In the genomic region with DNA sequence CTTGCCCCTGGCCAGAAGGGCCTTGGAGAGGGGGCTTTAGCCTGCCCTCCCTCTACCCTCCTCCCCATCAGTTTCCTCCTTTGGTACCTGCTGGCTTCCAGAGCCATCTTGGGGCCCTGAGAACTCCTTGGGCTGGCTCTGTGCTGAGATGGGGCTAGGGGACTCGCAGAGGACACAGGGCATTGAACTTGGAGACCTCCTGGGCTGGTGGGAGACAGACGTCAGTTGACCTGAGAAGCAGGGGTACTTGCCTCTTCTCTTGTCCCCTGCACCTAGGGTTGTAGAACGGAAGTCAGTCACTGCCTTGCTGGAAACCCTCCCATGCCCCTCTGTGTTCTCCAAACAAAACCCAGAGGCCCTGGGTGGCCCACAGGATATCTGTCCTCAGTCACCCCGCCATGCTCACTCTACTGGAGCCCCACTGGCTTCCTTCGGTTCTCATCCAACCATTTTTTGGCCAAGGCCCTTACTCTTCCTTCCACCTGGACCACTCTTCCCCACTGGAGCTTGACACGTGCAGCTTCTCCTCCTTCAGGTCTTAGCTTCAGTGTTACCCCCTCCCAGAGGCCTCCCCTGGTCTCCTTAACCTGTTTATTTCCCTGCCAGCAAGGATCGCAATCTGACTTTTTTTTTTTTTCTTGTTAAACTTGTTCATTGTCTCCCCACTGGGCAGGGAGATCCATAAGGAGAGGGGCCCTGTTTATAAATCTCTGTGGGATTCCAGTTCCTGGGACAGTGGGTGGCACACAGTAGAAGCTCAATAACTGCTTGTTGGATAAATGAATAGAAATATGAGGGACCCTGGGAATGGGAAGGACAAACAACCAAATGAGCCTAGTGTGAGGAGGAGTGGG, we compare ENCODE assay signal across 8 cellular contexts. TPM values are rescaled to one million over a fixed set of nuclear protein-coding genes. Genes with fewer than 3 reads are reported as not detected.
DNase-seq lines count a peak whose midpoint lies in the region; ATAC-seq and TF ChIP-seq lines count a peak whose summit lies in the region.

No MANE protein-coding gene starts in this region.

- DNase-seq in SJCRH30 = peak in 1 of 2 experiments; percentile 22
- DNase-seq in effector memory CD8-positive, alpha-beta T cell = peak in 1 of 3 experiments; percentile 14
- DNase-seq in NCI-H524 (lab: John Stamatoyannopoulos, UW) = no peak
- no peak for DNase-seq in effector CD4-positive, alpha-beta T cell
- no peak for DNase-seq in NCI-H446 (lab: John Stamatoyannopoulos, UW)

- H3K27ac Mint-ChIP-seq in effector memory CD8-positive, alpha-beta T cell = peak overlapping the region; percentile 92 to 95

- H3K9me3 Mint-ChIP-seq in effector memory CD8-positive, alpha-beta T cell = no peaks in the 10 kb centered on the region

- no peak for TF ChIP-seq CTCF in neutrophil (IDR thresholded peaks at IDR 0.05)

- H3K4me3 ChIP-seq in SJCRH30 = peak overlapping the region; percentile 95
- H3K4me3 ChIP-seq in neutrophil (ENCODE audit: low read depth in 1 of 2, low read length in 1 of 2) = peak overlapping the region; percentile 88 to 99

- H3K4me1 ChIP-seq in SJCRH30 (0 out of 2 replicates have a peak, but pooled peaks cover 3% of the 10 kb centered on the region), neutrophil (ENCODE audit: control insufficient read depth in 1 of 2, insufficient read depth in 1 of 2, low read depth in 1 of 2, low read length in 1 of 2) (peaks cover 24 to 29% of the 10 kb centered on the region in 2 experiments)

- no peaks in the 10 kb centered on the region for H3K27me3 ChIP-seq in SJCRH30
- no peaks in the 10 kb centered on the region for H3K27me3 ChIP-seq in neutrophil

- H3K27me3 Mint-ChIP-seq in effector memory CD8-positive, alpha-beta T cell = no peaks in the 10 kb centered on the region

- H3K36me3 ChIP-seq in SJCRH30 (peaks cover 16% of the 10 kb centered on the region), neutrophil (peaks cover 32% of the 10 kb centered on the region)

- no peaks in the 10 kb centered on the region for H3K9me3 ChIP-seq in SJCRH30 (replicated peaks)
- H3K9me3 ChIP-seq in neutrophil = no peaks in the 10 kb centered on the region

- peaks cover 61% of the 10 kb centered on the region for H3K36me3 Mint-ChIP-seq in effector memory CD8-positive, alpha-beta T cell (ENCODE audit: insufficient read depth)

- peaks cover 28 to 54% of the 10 kb centered on the region in 2 donors for H3K4me1 Mint-ChIP-seq in effector memory CD8-positive, alpha-beta T cell (ENCODE audit: low read depth in 2 of 2)

- H3K27ac ChIP-seq in SJCRH30 (peak overlapping the region; percentile 95), neutrophil (peak overlapping the region; percentile 98)

- H3K4me3 Mint-ChIP-seq in effector memory CD8-positive, alpha-beta T cell = peak overlapping the region; percentile 93 to 94

- ATAC-seq in GM18517 (IDR thresholded peaks at IDR 0.05; ENCODE audit: unreplicated experiment) = peak; percentile 10
- ATAC-seq in HG02588 (IDR thresholded peaks at IDR 0.05; ENCODE audit: unreplicated experiment) = peak; percentile 15
- ATAC-seq in effector memory CD8-positive, alpha-beta T cell (replicated peaks) = peak; percentile 9

RNA-seq across cellular contexts. Expression of a gene that starts 1.0 kb away (rescaled TPM):
- total RNA-seq in SJCRH30 (2014; rRNA removed; shearing (Covaris generic)) = 26.1 and 28.5 TPM in 2 replicates

RNA-seq across cellular contexts. Expression of a gene that starts 28.5 kb away (rescaled TPM):
- 11.3 and 12.4 TPM in 2 replicates for total RNA-seq in SJCRH30 (2014; rRNA removed; shearing (Covaris generic))

RNA-seq across cellular contexts. Expression of a gene that starts 53.3 kb away (rescaled TPM):
- 31.8 and 33.0 TPM in 2 replicates for total RNA-seq in SJCRH30 (2014; rRNA removed; shearing (Covaris generic))
